6 cellular contexts compared by ENCODE assay signal in the genomic region with DNA sequence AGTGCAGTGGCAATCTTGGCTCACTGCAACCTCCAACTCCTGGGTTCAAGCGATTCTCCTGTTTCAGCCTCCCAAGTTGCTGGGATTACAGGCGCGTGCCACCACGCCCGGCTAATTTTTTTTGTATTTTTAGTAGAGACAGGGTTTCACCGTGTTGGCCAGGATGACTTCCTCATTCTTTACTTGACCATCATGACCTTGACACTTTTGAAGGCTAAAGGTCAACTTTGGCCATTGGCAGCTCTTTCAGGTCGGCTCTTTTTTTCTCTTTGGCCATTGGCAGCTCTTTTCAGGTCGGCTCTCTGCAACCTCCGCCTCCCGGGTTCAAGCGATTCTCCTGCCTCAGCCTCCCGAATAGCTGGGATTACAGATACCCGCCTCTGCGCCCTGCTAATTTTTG. TPM values are rescaled to one million over a fixed set of nuclear protein-coding genes. Genes with fewer than 3 reads are reported as not detected.
"Had no signal": no experiment of that assay in that cellular context is flagged by ENCODE, and none has a peak within 500 bp of the region (broad histone marks: within the 10 kb centered on the region; RNA-seq: fewer than 3 reads in every experiment).

No MANE protein-coding gene starts in this region.

RNA-seq across cellular contexts. Expression of a gene that starts 37.8 kb away (rescaled TPM):
- total RNA-seq: dermis blood vessel endothelial cell; glomerular endothelial cell; heart right ventricle; lung microvascular endothelial cell; mononuclear cell; naive thymus-derived CD4-positive, alpha-beta T cell had no signal
- polyA plus RNA-seq: heart right ventricle had no signal
